ENCODE assay signal across 10 cellular contexts in genomic region chr2:114550895-114551793, GRCh38.
A peak's percentile ranks its signal among the peaks of the same experiment; 100 is the strongest.
DNase-seq lines count a peak whose midpoint lies in the region; ATAC-seq, FAIRE-seq and TF ChIP-seq lines count a peak whose summit lies in the region.
"Had no signal": no experiment of that assay in that cellular context is flagged by ENCODE, and none has a peak within 500 bp of the region (broad histone marks: within the 10 kb centered on the region; RNA-seq: fewer than 3 reads in every experiment).

No MANE protein-coding gene starts in this region.

- TF ChIP-seq RAD21 in IMR-90 (IDR thresholded peaks at IDR 0.05; ENCODE audit: low read length) = peak; percentile 76
- TF ChIP-seq RAD21 in H1 (IDR thresholded peaks at IDR 0.05 in 1 of 2, conservative IDR thresholded peaks at IDR 0.05 in 1 of 2; ENCODE audit: low read depth in 2 of 2, low read length in 2 of 2) = peak; percentile 94

- TF ChIP-seq POLR2A in IMR-90 (IDR thresholded peaks at IDR 0.05; ENCODE audit: low read depth, low read length) = no peak
- TF ChIP-seq POLR2A in Peyer's patch (IDR thresholded peaks at IDR 0.05) = no peak
- TF ChIP-seq POLR2A in H1 (IDR thresholded peaks at IDR 0.05; ENCODE audit: control extremely low read depth in 1 of 2, low read depth in 2 of 2, low read length in 2 of 2) = no peak

- in situ Hi-C loops in IMR-90 (cut with MboI; ENCODE audit: low sequenced_read_pairs) = loop anchor here (25.0 kb wide), 1 partner anchor 564 kb away; no protein-coding TSS in a partner anchor

- H3K23ac ChIP-seq in IMR-90 (ENCODE audit: low read depth, low read length) (no peak overlapping the region), H1 (ENCODE audit: insufficient read length) (no peak overlapping the region)

- H3K18ac ChIP-seq in IMR-90 (ENCODE audit: low read depth, low read length) (no peak overlapping the region), H1 (ENCODE audit: extremely low read depth, low read length) (no peak overlapping the region)

- no peaks in the 10 kb centered on the region for H3K36me3 Mint-ChIP-seq in activated T-helper 1 cell treated with anti-CD3 and anti-CD28 coated beads, Interleukin-12 subunit alpha, Interleukin-12 subunit beta, Interleukin-2, Interleukin-4 antibody, amounts not matched to agents 30 ng/mL and 10 ng/mL and 1 ng/mL, durations not matched to agents 14 hours and 24 hours and 36 hours (ENCODE audit: low read depth)
- H3K36me3 Mint-ChIP-seq: activated naive CD4-positive, alpha-beta T cell treated with anti-CD3 and anti-CD28 coated beads, Interleukin-2, amount 50 U/mL, for 72 hours had no signal

- no peak for TF ChIP-seq EP300 in H1 (IDR thresholded peaks at IDR 0.05; ENCODE audit: borderline replicate concordance in 1 of 2, low read depth in 2 of 2, low read length in 2 of 2)

- H3K79me2 ChIP-seq in H1 (ENCODE audit: control insufficient read depth in 1 of 2, insufficient read depth in 2 of 2, low read length in 2 of 2) = no peaks in the 10 kb centered on the region

- H3K14ac ChIP-seq in IMR-90 (replicated peaks; ENCODE audit: low read depth, low read length) (no peak overlapping the region), H1 (ENCODE audit: insufficient read length) (no peak overlapping the region)

- H3K27me3 Mint-ChIP-seq in activated T-helper 1 cell treated with anti-CD3 and anti-CD28 coated beads, Interleukin-12 subunit alpha, Interleukin-12 subunit beta, Interleukin-2, Interleukin-4 antibody, amounts not matched to agents 30 ng/mL and 10 ng/mL and 1 ng/mL, durations not matched to agents 14 hours and 24 hours and 36 hours (ENCODE audit: insufficient read depth) = no peaks in the 10 kb centered on the region

- no peaks in the 10 kb centered on the region for H3K4me1 Mint-ChIP-seq in activated T-helper 1 cell treated with anti-CD3 and anti-CD28 coated beads, Interleukin-12 subunit alpha, Interleukin-12 subunit beta, Interleukin-2, Interleukin-4 antibody, amounts not matched to agents 30 ng/mL and 10 ng/mL and 1 ng/mL, durations not matched to agents 14 hours and 24 hours and 36 hours (ENCODE audit: low read depth)

- no peak overlapping the region for H2BK20ac ChIP-seq in IMR-90 (ENCODE audit: low read depth, low read length)
- H2BK20ac ChIP-seq in H1 (ENCODE audit: low read length) = no peak overlapping the region

- FAIRE-seq in H1 (lab: Jason Lieb, UNC) = peak; percentile 71
- FAIRE-seq: GM18507 had no signal

- H3K4me2 ChIP-seq in IMR-90 (ENCODE audit: low read depth, low read length) (no peak overlapping the region), H1 (ENCODE audit: insufficient read depth in 1 of 2, low read depth in 2 of 2, low read length in 2 of 2) (no peak overlapping the region)

- H3K56ac ChIP-seq in IMR-90 (ENCODE audit: extremely low read depth, insufficient read depth, low read length) (no peak overlapping the region), H1 (replicated peaks; ENCODE audit: insufficient read length, low read depth, low read length) (no peak overlapping the region)

- H3K4me3 Mint-ChIP-seq in activated T-helper 1 cell treated with anti-CD3 and anti-CD28 coated beads, Interleukin-12 subunit alpha, Interleukin-12 subunit beta, Interleukin-2, Interleukin-4 antibody, amounts not matched to agents 30 ng/mL and 10 ng/mL and 1 ng/mL, durations not matched to agents 14 hours and 24 hours and 36 hours = no peak overlapping the region

- H3K4me1 ChIP-seq in IMR-90 (ENCODE audit: control insufficient read depth, insufficient read depth, low read length) (no peaks in the 10 kb centered on the region), Peyer's patch (peaks cover 0 to 11% (median 0%) of the 10 kb centered on the region in 4 donors), H1 (replicated peaks in 1 of 4; ENCODE audit: control insufficient read depth in 3 of 4, insufficient read depth in 4 of 4, low read length in 3 of 4) (peaks cover 0 to 3% (median 1%) of the 10 kb centered on the region in 4 experiments; a peak in 2 of 7 replicates)

- H2AK9ac ChIP-seq in IMR-90 (replicated peaks; ENCODE audit: low read depth, low read length, poor library complexity) = no peak overlapping the region

- DNase-seq in Right ventricle myocardium inferior (ENCODE audit: missing footprints) = no peak
- DNase-seq in cardiac septum (ENCODE audit: low spot score) = no peak
- DNase-seq in IMR-90 = peak; percentile 50
- peak in 2 of 3 donors; percentile 60 to 81 for DNase-seq in Peyer's patch
- DNase-seq in H1 (ENCODE audit: low read depth in 1 of 2, low spot score in 2 of 2) = peak; percentile 41 to 66
- DNase-seq in middle frontal gyrus (ENCODE audit: extremely low spot score, low spot score) = peak; percentile 63
- no peak for DNase-seq in epidermal melanocyte (ENCODE audit: insufficient read length, low spot score)
- no peak for DNase-seq in activated T-helper 1 cell treated with anti-CD3 and anti-CD28 coated beads, Interleukin-12 subunit alpha, Interleukin-12 subunit beta, Interleukin-2, Interleukin-4 antibody, amounts not matched to agents 30 ng/mL and 10 ng/mL and 1 ng/mL, durations not matched to agents 14 hours and 24 hours and 36 hours (ENCODE audit: low spot score)

- H3K27me3 ChIP-seq in IMR-90 (ENCODE audit: control insufficient read depth, insufficient read depth, low read length) (no peaks in the 10 kb centered on the region), Peyer's patch (no peaks in the 10 kb centered on the region), H1 (replicated peaks in 1 of 4; ENCODE audit: control insufficient read depth in 3 of 4, extremely low read depth in 1 of 4, insufficient read depth in 3 of 4, low read length in 3 of 4) (no peaks in the 10 kb centered on the region)

- TF ChIP-seq CTCF in IMR-90 (conservative IDR thresholded peaks at IDR 0.05; ENCODE audit: low read depth, low read length) = peak; percentile 70
- TF ChIP-seq CTCF in Peyer's patch (IDR thresholded peaks at IDR 0.05) = peak in 4 of 6 experiments; percentile 44 to 92 (median 90)
- TF ChIP-seq CTCF in H1 (IDR thresholded peaks at IDR 0.05; ENCODE audit: control extremely low read depth in 1 of 3, insufficient read depth in 1 of 3, low read depth in 1 of 3, low read length in 3 of 3) = peak; percentile 56 to 88 (median 75)

- ATAC-seq in Right ventricle myocardium inferior = peak; percentile 50
- ATAC-seq in IMR-90 (ENCODE audit: low read depth) = peak; percentile 82

- H3K23me2 ChIP-seq in H1 (ENCODE audit: low read depth, low read length) = no peaks in the 10 kb centered on the region

- no peak overlapping the region for H2BK120ac ChIP-seq in IMR-90 (ENCODE audit: low read depth, low read length)
- no peak overlapping the region for H2BK120ac ChIP-seq in H1 (replicated peaks; ENCODE audit: low read depth, low read length)

- H3K4me3 ChIP-seq in IMR-90 (ENCODE audit: insufficient read depth, low read depth, low read length) (no peak overlapping the region), Peyer's patch (no peak overlapping the region), H1 (ENCODE audit: extremely low read depth in 1 of 4, insufficient read depth in 2 of 4, low read depth in 3 of 4, low read length in 4 of 4) (no peak overlapping the region)

- H4K8ac ChIP-seq in IMR-90 (ENCODE audit: low read depth in 2 of 2, low read length in 2 of 2) (no peak overlapping the region), H1 (ENCODE audit: extremely low read depth, insufficient read depth, low read length) (no peak overlapping the region)

- intact Hi-C loops in Right ventricle myocardium inferior (cut with DNase I) = loop anchor here (5.0 kb wide), 1 partner anchor 574 kb away; no protein-coding TSS in a partner anchor
- intact Hi-C loops in cardiac septum (cut with DNase I) = no loop called here
- intact Hi-C loops in IMR-90 (cut with micrococcal nuclease) = loop anchor here (5.0 to 10.0 kb wide), 2 partner anchors 574 to 796 kb away; partner anchors contain the start of gene SLC35F5
- intact Hi-C loops in activated T-helper 1 cell treated with anti-CD3 and anti-CD28 coated beads, Interleukin-12 subunit alpha, Interleukin-12 subunit beta, Interleukin-2, Interleukin-4 antibody, amounts not matched to agents 30 ng/mL and 10 ng/mL and 1 ng/mL, durations not matched to agents 14 hours and 24 hours and 36 hours (cut with micrococcal nuclease) = no loop called here

- BruUV-seq in IMR-90 (replicated peaks; lab: Mats Ljungman, UMichigan) = no TSS peak

- H2BK5ac ChIP-seq in IMR-90 (ENCODE audit: low read depth, low read length, poor library complexity, severe bottlenecking) = no peak overlapping the region
- no peak overlapping the region for H2BK5ac ChIP-seq in H1 (ENCODE audit: low read depth, low read length)

- H2BK12ac ChIP-seq in H1 (ENCODE audit: low read depth, low read length) = no peak overlapping the region

- H4K20me1 ChIP-seq in IMR-90 (ENCODE audit: insufficient read depth, low read length) = no peaks in the 10 kb centered on the region
- H4K20me1 ChIP-seq in H1 (replicated peaks in 1 of 2; ENCODE audit: control insufficient read depth in 1 of 2, insufficient read depth in 2 of 2, low read length in 2 of 2) = no peaks in the 10 kb centered on the region

- H4K91ac ChIP-seq in IMR-90 (ENCODE audit: insufficient read depth, low read depth, low read length) = no peak overlapping the region
- H4K91ac ChIP-seq in H1 (replicated peaks; ENCODE audit: insufficient read length, low read length) = no peak overlapping the region

- H3K36me3 ChIP-seq in IMR-90 (ENCODE audit: control insufficient read depth, insufficient read depth, low read length) = no peaks in the 10 kb centered on the region
- no peaks in the 10 kb centered on the region for H3K36me3 ChIP-seq in Peyer's patch
- H3K36me3 ChIP-seq in H1 (ENCODE audit: control insufficient read depth in 2 of 4, insufficient read depth in 4 of 4, low read length in 3 of 4) = no peaks in the 10 kb centered on the region

- WGBS in IMR-90 (ENCODE audit: extremely low coverage in 2 of 2, insufficient read length in 1 of 2), 2 experiments = 0% methylated on average over 1 of the region's 5 CpGs; no CpG with 5 or more reads in 1 of the 2 experiments
- WGBS in H1 (ENCODE audit: extremely low coverage in 1 of 2, insufficient coverage in 1 of 2, insufficient read length in 1 of 2, insufficient replicate concordance in 2 of 2, low coverage in 1 of 2, low lambda C conversion rate in 2 of 2, missing lambda C conversion rate in 1 of 2), 2 experiments = 71% methylated on average over 5 of the region's 5 CpGs; no CpG with 5 or more reads in 1 of the 2 experiments

- H3K79me1 ChIP-seq in IMR-90 (ENCODE audit: low read depth in 1 of 2, low read length in 2 of 2) = no peaks in the 10 kb centered on the region
- no peaks in the 10 kb centered on the region for H3K79me1 ChIP-seq in H1 (ENCODE audit: low read depth, low read length)

- H2AFZ ChIP-seq in IMR-90 (replicated peaks; ENCODE audit: low read length, poor library complexity) (no peak overlapping the region), H1 (ENCODE audit: low read length) (peak overlapping the region; percentile 57; the same call in 1 of the 2 replicates)

- H3K4ac ChIP-seq in IMR-90 (ENCODE audit: low read depth, low read length) (no peak overlapping the region), H1 (replicated peaks; ENCODE audit: insufficient read length, low read depth, low read length) (no peak overlapping the region)

- H3K9me1 ChIP-seq in IMR-90 (ENCODE audit: insufficient read depth, low read length) = no peaks in the 10 kb centered on the region

- no peak overlapping the region for H2AK5ac ChIP-seq in IMR-90 (ENCODE audit: low read depth, low read length)
- no peak overlapping the region for H2AK5ac ChIP-seq in H1 (ENCODE audit: low read depth, low read length)

- CTCF ChIA-PET in IMR-90 (lab: Yijun Ruan, JAX) (interaction anchor here (1.1 to 1.6 kb wide), 2 partner anchors 573 to 592 kb away, joined by 3 to 6 read pairs; no protein-coding TSS in a partner anchor), H1 (lab: Charles Lee; ENCODE audit: partially characterized antibody) (interaction anchor here (0.6 to 3.6 kb wide), 32 partner anchors 10 to 605 kb away, joined by 3 to 24 read pairs (median 4); no protein-coding TSS in a partner anchor)

- POLR2A ChIA-PET in IMR-90 (lab: Charles Lee; ENCODE audit: unreplicated experiment) (no interaction called here), H1 (lab: Charles Lee; ENCODE audit: partially characterized antibody) (no interaction called here)

- no peaks in the 10 kb centered on the region for H3K9me3 Mint-ChIP-seq in activated T-helper 1 cell treated with anti-CD3 and anti-CD28 coated beads, Interleukin-12 subunit alpha, Interleukin-12 subunit beta, Interleukin-2, Interleukin-4 antibody, amounts not matched to agents 30 ng/mL and 10 ng/mL and 1 ng/mL, durations not matched to agents 14 hours and 24 hours and 36 hours
- H3K9me3 Mint-ChIP-seq: activated naive CD4-positive, alpha-beta T cell treated with anti-CD3 and anti-CD28 coated beads, Interleukin-2, amount 50 U/mL, for 72 hours had no signal

- H3K27ac Mint-ChIP-seq in activated T-helper 1 cell treated with anti-CD3 and anti-CD28 coated beads, Interleukin-12 subunit alpha, Interleukin-12 subunit beta, Interleukin-2, Interleukin-4 antibody, amounts not matched to agents 30 ng/mL and 10 ng/mL and 1 ng/mL, durations not matched to agents 14 hours and 24 hours and 36 hours = no peak overlapping the region
- H3K27ac Mint-ChIP-seq: activated naive CD4-positive, alpha-beta T cell treated with anti-CD3 and anti-CD28 coated beads, Interleukin-2, amount 50 U/mL, for 72 hours had no signal

- no peak overlapping the region for H3K9ac ChIP-seq in IMR-90 (ENCODE audit: low read depth, low read length)
- H3K9ac ChIP-seq in H1 (replicated peaks in 1 of 4; ENCODE audit: extremely low read depth in 1 of 4, low read depth in 3 of 4, low read length in 3 of 4) = no peak overlapping the region

- H3K9me3 ChIP-seq in IMR-90 (ENCODE audit: control insufficient read depth, insufficient read depth, low read length) = no peaks in the 10 kb centered on the region
- no peaks in the 10 kb centered on the region for H3K9me3 ChIP-seq in Peyer's patch
- H3K9me3 ChIP-seq in H1 (ENCODE audit: insufficient read depth in 2 of 2, low read depth in 1 of 2, low read length in 1 of 2) = no peaks in the 10 kb centered on the region

- H2BK15ac ChIP-seq in IMR-90 (ENCODE audit: low read depth, low read length) = no peak overlapping the region
- H2BK15ac ChIP-seq in H1 (ENCODE audit: low read length) = no peak overlapping the region

- dilution Hi-C loops in IMR-90 (cut with HindIII; ENCODE audit: low sequenced_read_pairs, unreplicated experiment) = no loop called here

- no peak overlapping the region for H4K5ac ChIP-seq in IMR-90 (ENCODE audit: low read depth, low read length)
- no peak overlapping the region for H4K5ac ChIP-seq in H1 (ENCODE audit: insufficient read length, low read depth, low read length)

- H3K27ac ChIP-seq in IMR-90 (ENCODE audit: insufficient read depth, low read length) (no peak overlapping the region), Peyer's patch (peak overlapping the region in 2 of 4 donors; percentile 48 to 58), H1 (ENCODE audit: low read depth, low read length) (no peak overlapping the region)

Comparison
In these comparisons a context has a peak if more than half of its experiments do, and no peak if none do; other contexts are left out.
1. intact Hi-C loops: an anchor here in Right ventricle myocardium inferior (5.0 kb wide) and IMR-90 (5.0 to 10.0 kb wide); none called in cardiac septum and activated T-helper 1 cell treated with anti-CD3 and anti-CD28 coated beads, Interleukin-12 subunit alpha, Interleukin-12 subunit beta, Interleukin-2, Interleukin-4 antibody, amounts not matched to agents 30 ng/mL and 10 ng/mL and 1 ng/mL, durations not matched to agents 14 hours and 24 hours and 36 hours.
2. DNase-seq: peak in IMR-90 (single experiment), Peyer's patch (2 of 3), H1 (2 of 2) and middle frontal gyrus (single experiment); none in Right ventricle myocardium inferior (single experiment), cardiac septum (single experiment), epidermal melanocyte (single experiment) and activated T-helper 1 cell treated with anti-CD3 and anti-CD28 coated beads, Interleukin-12 subunit alpha, Interleukin-12 subunit beta, Interleukin-2, Interleukin-4 antibody, amounts not matched to agents 30 ng/mL and 10 ng/mL and 1 ng/mL, durations not matched to agents 14 hours and 24 hours and 36 hours (single experiment).
3. Peak in every context shown above with its lines, with median percentiles within 50 percentile points of each other: CTCF ChIP-seq.